Comparison of ENCODE assay signal across 16 cellular contexts in the genomic region with DNA sequence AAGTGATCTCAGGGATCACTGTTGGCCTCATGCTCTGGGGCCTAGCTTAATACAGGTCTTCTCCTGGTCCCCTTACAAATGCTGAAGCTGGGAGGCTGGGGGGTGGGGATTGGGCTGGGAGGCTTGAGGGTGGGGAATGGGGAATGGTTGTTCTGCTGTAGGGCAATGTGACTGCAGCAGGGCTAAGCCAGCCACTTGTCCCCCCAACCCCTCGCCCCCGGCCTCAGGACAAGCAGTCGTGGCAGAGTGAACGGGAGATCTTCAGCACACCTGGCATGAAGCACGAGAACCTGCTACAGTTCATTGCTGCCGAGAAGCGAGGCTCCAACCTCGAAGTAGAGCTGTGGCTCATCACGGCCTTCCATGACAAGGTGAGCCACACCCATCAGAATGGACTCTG. TPM values are rescaled to one million over a fixed set of nuclear protein-coding genes. Genes with fewer than 3 reads are reported as not detected.
DNase-seq lines count a peak whose midpoint lies in the region; ATAC-seq and TF ChIP-seq lines count a peak whose summit lies in the region.
"Had no signal": no experiment of that assay in that cellular context is flagged by ENCODE, and none has a peak within 500 bp of the region (broad histone marks: within the 10 kb centered on the region; RNA-seq: fewer than 3 reads in every experiment).

No MANE protein-coding gene starts in this region.

- no peak for ATAC-seq in activated CD8-positive, alpha-beta T cell treated with anti-CD3 and anti-CD28 coated beads, Interleukin-2, amount 10 ng/mL, durations not matched to agents 7 days and 5 days
- no peak for ATAC-seq in activated CD8-positive, alpha-beta T cell treated with anti-CD3 and anti-CD28 coated beads for 36 hours
- ATAC-seq in GM18873 (IDR thresholded peaks at IDR 0.05; ENCODE audit: low FRiP score, unreplicated experiment) (no peak), left lobe of liver (no peak)

- H3K9me3 Mint-ChIP-seq in activated CD8-positive, alpha-beta T cell treated with anti-CD3 and anti-CD28 coated beads, Interleukin-2, amount 10 ng/mL, durations not matched to agents 7 days and 5 days (ENCODE audit: insufficient read depth), result no peaks in the 10 kb centered on the region
- H3K9me3 Mint-ChIP-seq in activated CD8-positive, alpha-beta T cell treated with anti-CD3 and anti-CD28 coated beads for 36 hours, result no peaks in the 10 kb centered on the region
- H3K9me3 Mint-ChIP-seq in osteocyte (ENCODE audit: unreplicated experiment), result no peaks in the 10 kb centered on the region
- H3K9me3 Mint-ChIP-seq: CD4-positive, CD25-positive, alpha-beta regulatory T cell; CD8-positive, alpha-beta T cell had no signal

- CTCF ChIA-PET in activated CD8-positive, alpha-beta T cell treated with anti-CD3 and anti-CD28 coated beads, Interleukin-2, amount 10 ng/mL, durations not matched to agents 7 days and 5 days (lab: Charles Lee), result interaction anchor here (1.4 to 6.5 kb wide), 5 partner anchors 11 to 362 kb away, joined by 5 to 69 read pairs (median 8); a partner anchor contains a TSS
- CTCF ChIA-PET in activated CD8-positive, alpha-beta T cell treated with anti-CD3 and anti-CD28 coated beads for 36 hours (lab: Charles Lee), result interaction anchor here (0.7 to 4.0 kb wide), 7 partner anchors 9 to 133 kb away, joined by 3 to 49 read pairs (median 5); a partner anchor contains a TSS

- DNase-seq in activated CD8-positive, alpha-beta T cell treated with anti-CD3 and anti-CD28 coated beads, Interleukin-2, amount 10 ng/mL, durations not matched to agents 7 days and 5 days, result peak; percentile 17
- no peak for DNase-seq in activated CD8-positive, alpha-beta T cell treated with anti-CD3 and anti-CD28 coated beads for 36 hours
- DNase-seq in ecto neural progenitor cell (ENCODE audit: low spot score) (peak; percentile 36), osteocyte (ENCODE audit: extremely low spot score, unreplicated experiment) (peak; percentile 76), left lobe of liver (ENCODE audit: low spot score) (no peak), T-helper 1 cell (no peak)
- DNase-seq: Caco-2; CD4-positive, CD25-positive, alpha-beta regulatory T cell; CD8-positive, alpha-beta T cell; DMS153; DND-41; GM23248; H7; HCEC 1CT had no signal

- H3K36me3 Mint-ChIP-seq in activated CD8-positive, alpha-beta T cell treated with anti-CD3 and anti-CD28 coated beads, Interleukin-2, amount 10 ng/mL, durations not matched to agents 7 days and 5 days (ENCODE audit: low read depth), result peaks cover 5% of the 10 kb centered on the region
- peaks cover 7% of the 10 kb centered on the region for H3K36me3 Mint-ChIP-seq in activated CD8-positive, alpha-beta T cell treated with anti-CD3 and anti-CD28 coated beads for 36 hours (ENCODE audit: low read depth)
- peaks cover 21% of the 10 kb centered on the region for H3K36me3 Mint-ChIP-seq in osteocyte (ENCODE audit: unreplicated experiment)

- H3K27ac Mint-ChIP-seq in activated CD8-positive, alpha-beta T cell treated with anti-CD3 and anti-CD28 coated beads, Interleukin-2, amount 10 ng/mL, durations not matched to agents 7 days and 5 days, result no peak overlapping the region
- no peak overlapping the region for H3K27ac Mint-ChIP-seq in activated CD8-positive, alpha-beta T cell treated with anti-CD3 and anti-CD28 coated beads for 36 hours
- H3K27ac Mint-ChIP-seq in osteocyte (ENCODE audit: unreplicated experiment), result no peak overlapping the region
- H3K27ac Mint-ChIP-seq: B cell had no signal

- H3K4me1 Mint-ChIP-seq in activated CD8-positive, alpha-beta T cell treated with anti-CD3 and anti-CD28 coated beads, Interleukin-2, amount 10 ng/mL, durations not matched to agents 7 days and 5 days (ENCODE audit: low read depth), result no peaks in the 10 kb centered on the region
- H3K4me1 Mint-ChIP-seq in activated CD8-positive, alpha-beta T cell treated with anti-CD3 and anti-CD28 coated beads for 36 hours (ENCODE audit: low read depth), result no peaks in the 10 kb centered on the region
- H3K4me1 Mint-ChIP-seq in osteocyte (ENCODE audit: unreplicated experiment), result no peaks in the 10 kb centered on the region
- H3K4me1 Mint-ChIP-seq: B cell had no signal

- no peak overlapping the region for H3K4me3 Mint-ChIP-seq in activated CD8-positive, alpha-beta T cell treated with anti-CD3 and anti-CD28 coated beads, Interleukin-2, amount 10 ng/mL, durations not matched to agents 7 days and 5 days
- no peak overlapping the region for H3K4me3 Mint-ChIP-seq in activated CD8-positive, alpha-beta T cell treated with anti-CD3 and anti-CD28 coated beads for 36 hours
- no peak overlapping the region for H3K4me3 Mint-ChIP-seq in osteocyte (ENCODE audit: unreplicated experiment)
- H3K4me3 Mint-ChIP-seq: B cell; CD8-positive, alpha-beta T cell had no signal

- no peaks in the 10 kb centered on the region for H3K27me3 Mint-ChIP-seq in activated CD8-positive, alpha-beta T cell treated with anti-CD3 and anti-CD28 coated beads, Interleukin-2, amount 10 ng/mL, durations not matched to agents 7 days and 5 days (ENCODE audit: low read depth)
- no peaks in the 10 kb centered on the region for H3K27me3 Mint-ChIP-seq in activated CD8-positive, alpha-beta T cell treated with anti-CD3 and anti-CD28 coated beads for 36 hours
- no peaks in the 10 kb centered on the region for H3K27me3 Mint-ChIP-seq in osteocyte (ENCODE audit: unreplicated experiment)
- H3K27me3 Mint-ChIP-seq: B cell; CD4-positive, CD25-positive, alpha-beta regulatory T cell had no signal

- POLR2A ChIA-PET in activated CD8-positive, alpha-beta T cell treated with anti-CD3 and anti-CD28 coated beads, Interleukin-2, amount 10 ng/mL, durations not matched to agents 7 days and 5 days (lab: Charles Lee), result no interaction called here
- POLR2A ChIA-PET in activated CD8-positive, alpha-beta T cell treated with anti-CD3 and anti-CD28 coated beads for 36 hours (lab: Charles Lee), result interaction anchor here (1.4 kb wide), 1 partner anchor 132 kb away, joined by 6 read pairs; a partner anchor contains a TSS

- TF ChIP-seq CTCF in activated CD8-positive, alpha-beta T cell treated with anti-CD3 and anti-CD28 coated beads for 36 hours (IDR thresholded peaks at IDR 0.05), result no peak
- no peak for TF ChIP-seq CTCF in osteocyte (IDR thresholded peaks at IDR 0.05)

- intact Hi-C loops in activated CD8-positive, alpha-beta T cell treated with anti-CD3 and anti-CD28 coated beads for 36 hours (cut with micrococcal nuclease), result no loop called here

RNA-seq across cellular contexts. Expression of a gene that starts 17.2 kb away (rescaled TPM):
- total RNA-seq in activated CD8-positive, alpha-beta T cell treated with anti-CD3 and anti-CD28 coated beads, Interleukin-2, amount 10 ng/mL, durations not matched to agents 7 days and 5 days, result 10 to 100 TPM; 18.5 to 23.0 TPM
- total RNA-seq in activated CD8-positive, alpha-beta T cell treated with anti-CD3 and anti-CD28 coated beads for 36 hours, result 10 to 100 TPM; 16.8 to 17.7 TPM
- 17.9 and 18.4 TPM in 2 replicates for total RNA-seq in osteocyte
- total RNA-seq in left lobe of liver, result 3.7 TPM

RNA-seq across cellular contexts. Expression of a gene that starts 25.2 kb away (rescaled TPM):
- total RNA-seq in activated CD8-positive, alpha-beta T cell treated with anti-CD3 and anti-CD28 coated beads, Interleukin-2, amount 10 ng/mL, durations not matched to agents 7 days and 5 days, result 1 to 10 TPM; 4.5 to 4.7 TPM
- total RNA-seq in activated CD8-positive, alpha-beta T cell treated with anti-CD3 and anti-CD28 coated beads for 36 hours, result 1 to 10 TPM; 5.4 to 6.9 TPM
- 9.4 and 10.3 TPM in 2 replicates for total RNA-seq in osteocyte
- total RNA-seq in left lobe of liver, result 6.7 TPM

Comparison
In these comparisons a context has a peak if more than half of its experiments do, and no peak if none do; other contexts are left out.
1. DNase-seq: peak in activated CD8-positive, alpha-beta T cell treated with anti-CD3 and anti-CD28 coated beads, Interleukin-2, amount 10 ng/mL, durations not matched to agents 7 days and 5 days (single experiment), ecto neural progenitor cell (single experiment) and osteocyte (single experiment); none in activated CD8-positive, alpha-beta T cell treated with anti-CD3 and anti-CD28 coated beads for 36 hours (single experiment), left lobe of liver (single experiment) and T-helper 1 cell (0 of 5).